13 cellular contexts compared by ENCODE assay signal in genomic region chr14:55583942-55584468, GRCh38. TPM values are rescaled to one million over a fixed set of nuclear protein-coding genes. Genes with fewer than 3 reads are reported as not detected.
DNase-seq lines count a peak whose midpoint lies in the region; ATAC-seq, FAIRE-seq and TF ChIP-seq lines count a peak whose summit lies in the region.
"Had no signal": no experiment of that assay in that cellular context is flagged by ENCODE, and none has a peak within 500 bp of the region (broad histone marks: within the 10 kb centered on the region; RNA-seq: fewer than 3 reads in every experiment).

No MANE protein-coding gene starts in this region.

- no peaks in the 10 kb centered on the region for H3K36me3 ChIP-seq in SK-N-MC (ENCODE audit: insufficient read depth, low read length)
- no peaks in the 10 kb centered on the region for H3K36me3 ChIP-seq in mesenchymal stem cell (ENCODE audit: control insufficient read depth in 1 of 2, insufficient read depth in 2 of 2, low read depth in 1 of 2, low read length in 2 of 2)

- H3K18ac ChIP-seq in mesenchymal stem cell (ENCODE audit: low read depth in 1 of 2, low read length in 2 of 2): no peak overlapping the region

- no peak overlapping the region for H2BK15ac ChIP-seq in mesenchymal stem cell (ENCODE audit: low read depth, poor library complexity, severe bottlenecking)

- no peak overlapping the region for H2BK5ac ChIP-seq in mesenchymal stem cell (ENCODE audit: low read depth, low read length, poor library complexity, severe bottlenecking)

- H3K9ac ChIP-seq in SK-N-MC (ENCODE audit: insufficient read length): no peak overlapping the region
- peak overlapping the region; percentile 18 for H3K9ac ChIP-seq in mesenchymal stem cell (ENCODE audit: low read length)

- H3K9me3 Mint-ChIP-seq in glutamatergic neuron (ENCODE audit: unreplicated experiment): peaks cover 9% of the 10 kb centered on the region

- H3K27ac ChIP-seq in SK-N-MC (peak overlapping the region; percentile 8; the same call in 1 of the 2 replicates), mesenchymal stem cell (ENCODE audit: low read length, poor library complexity, severe bottlenecking) (no peak overlapping the region)

- WGBS in mesenchymal stem cell: no CpG with 5 or more reads among the region's 2 CpGs

- H2AK5ac ChIP-seq in mesenchymal stem cell (ENCODE audit: low read length, severe bottlenecking): no peak overlapping the region

- H3K27ac Mint-ChIP-seq in glutamatergic neuron (ENCODE audit: unreplicated experiment): no peak overlapping the region
- H3K27ac Mint-ChIP-seq: T-helper 17 cell had no signal

- H3K9me3 ChIP-seq in SK-N-MC (ENCODE audit: low read depth, low read length) (no peaks in the 10 kb centered on the region), mesenchymal stem cell (ENCODE audit: control insufficient read depth, low read length) (no peaks in the 10 kb centered on the region)

- H2BK120ac ChIP-seq in mesenchymal stem cell (ENCODE audit: low read depth, low read length): no peak overlapping the region

- no peak overlapping the region for H3K4ac ChIP-seq in mesenchymal stem cell (ENCODE audit: low read depth in 1 of 2, low read length in 2 of 2)

- no peak for ATAC-seq in HG03175 (IDR thresholded peaks at IDR 0.05; ENCODE audit: unreplicated experiment)
- ATAC-seq: T-helper 17 cell had no signal

- H3K36me3 Mint-ChIP-seq in glutamatergic neuron (ENCODE audit: unreplicated experiment): no peaks in the 10 kb centered on the region

- H3K27me3 Mint-ChIP-seq in glutamatergic neuron (ENCODE audit: unreplicated experiment): peaks cover 8% of the 10 kb centered on the region
- H3K27me3 Mint-ChIP-seq: T-helper 17 cell had no signal

- H3K4me3 Mint-ChIP-seq in glutamatergic neuron (ENCODE audit: unreplicated experiment): no peak overlapping the region
- H3K4me3 Mint-ChIP-seq: T-helper 17 cell had no signal

- TF ChIP-seq CTCF in glutamatergic neuron (IDR thresholded peaks at IDR 0.05; ENCODE audit: partially characterized antibody, unreplicated experiment): no peak

- H3K23ac ChIP-seq in mesenchymal stem cell (ENCODE audit: low read length in 2 of 2): no peak overlapping the region

- H3K14ac ChIP-seq in mesenchymal stem cell (ENCODE audit: low read length in 2 of 2): no peak overlapping the region

- peaks cover 2% of the 10 kb centered on the region for H3K4me1 ChIP-seq in mesenchymal stem cell (ENCODE audit: control insufficient read depth, insufficient read depth, low read depth, low read length)

- no peaks in the 10 kb centered on the region for H3K27me3 ChIP-seq in mesenchymal stem cell (ENCODE audit: control insufficient read depth in 1 of 2, insufficient read depth in 1 of 2, low read length in 2 of 2)

- peaks cover 23% of the 10 kb centered on the region for H3K4me1 Mint-ChIP-seq in glutamatergic neuron (ENCODE audit: low read depth, unreplicated experiment)

- H3K4me2 ChIP-seq in mesenchymal stem cell (ENCODE audit: low read length, poor library complexity, severe bottlenecking): no peak overlapping the region

- no peak overlapping the region for H4K91ac ChIP-seq in mesenchymal stem cell (ENCODE audit: low read length)

- no peak overlapping the region for H2AFZ ChIP-seq in mesenchymal stem cell (ENCODE audit: low read depth, low read length)

- H3K79me1 ChIP-seq in mesenchymal stem cell (replicated peaks; ENCODE audit: low read length, poor library complexity, severe bottlenecking): peaks cover under 1% of the 10 kb centered on the region

- DNase-seq in CD1c-positive myeloid dendritic cell (ENCODE audit: extremely low spot score) (peak; percentile 21), HTR-8/SVneo (ENCODE audit: insufficient read length, low spot score) (no peak), SK-N-MC (ENCODE audit: low read depth, low spot score) (no peak), mesenchymal stem cell (peak; percentile 41), glutamatergic neuron (no peak), NCI-H1694 (lab: John Stamatoyannopoulos, UW) (no peak)
- no peak for DNase-seq in stimulated activated CD4-positive, alpha-beta T cell treated with anti-CD3 and anti-CD28 coated beads, Interleukin-12 subunit alpha, Interleukin-12 subunit beta, amount 100 ng/mL, for 4 hours
- DNase-seq: activated CD4-positive, alpha-beta T cell treated with anti-CD3 and anti-CD28 coated beads, Interleukin-2, amount 50 U/mL, for 4 hours; activated gamma-delta T cell treated with Interleukin-2 at 50 U/mL for 16 hours; GOT3; NCI-H1092 treated with DMSO at 0.1 percent for 48 hours; T-helper 17 cell had no signal

- no peak overlapping the region for H2BK12ac ChIP-seq in mesenchymal stem cell (ENCODE audit: low read length in 2 of 2)

- no peak overlapping the region for H4K8ac ChIP-seq in mesenchymal stem cell (ENCODE audit: low read length)

- FAIRE-seq in HTR-8/SVneo (lab: Jason Lieb, UNC): peak; percentile 87

- H3K4me3 ChIP-seq in SK-N-MC (peak overlapping the region; percentile 91; the same call in 1 of the 2 replicates), mesenchymal stem cell (ENCODE audit: insufficient read depth in 1 of 2, low read depth in 1 of 2, low read length in 2 of 2) (peak overlapping the region in 1 of 2 experiments; percentile 38)

RNA-seq across cellular contexts. Expression of gene KTN1, which starts 4.0 kb away (rescaled TPM):
- 150 TPM for polyA plus RNA-seq in mesenchymal stem cell (2013, experiment 1 of 2)
- polyA plus RNA-seq in mesenchymal stem cell (2013, experiment 2 of 2): 176 TPM
- total RNA-seq in glutamatergic neuron (ENCODE audit: unreplicated experiment): 108 TPM

Comparison
In these comparisons a context has a peak if more than half of its experiments do, and no peak if none do; other contexts are left out.
1. DNase-seq: peak in CD1c-positive myeloid dendritic cell (single experiment) and mesenchymal stem cell (single experiment); none in HTR-8/SVneo (single experiment), SK-N-MC (single experiment), stimulated activated CD4-positive, alpha-beta T cell treated with anti-CD3 and anti-CD28 coated beads, Interleukin-12 subunit alpha, Interleukin-12 subunit beta, amount 100 ng/mL, for 4 hours (single experiment), glutamatergic neuron (single experiment) and NCI-H1694 (single experiment).